ENCODE assay signal across 22 cellular contexts in genomic region chr9:93255994-93256877, GRCh38.
DNase-seq lines count a peak whose midpoint lies in the region; ATAC-seq and TF ChIP-seq lines count a peak whose summit lies in the region.
"Had no signal": no experiment of that assay in that cellular context is flagged by ENCODE, and none has a peak within 500 bp of the region (broad histone marks: within the 10 kb centered on the region; RNA-seq: fewer than 3 reads in every experiment).

No MANE protein-coding gene starts in this region.

- H3K27ac Mint-ChIP-seq in activated CD8-positive, alpha-beta memory T cell treated with anti-CD3 and anti-CD28 coated beads, Interleukin-2, amount 10 ng/mL, durations not matched to agents 7 days and 5 days = no peak overlapping the region
- no peak overlapping the region for H3K27ac Mint-ChIP-seq in stimulated activated naive CD8-positive, alpha-beta T cell treated with anti-CD3 and anti-CD28 coated beads, Interleukin-15, amount 100 ng/mL, for 72 hours
- H3K27ac Mint-ChIP-seq: activated naive CD8-positive, alpha-beta T cell treated with anti-CD3 and anti-CD28 coated beads, Interleukin-2, amount 10 ng/mL, durations not matched to agents 7 days and 5 days; T-helper 1 cell treated with Interleukin-12 subunit alpha and Interleukin-12 subunit beta and Interleukin-4 antibody, amounts not matched to agents 30 μg/mL and 1 μg/mL, for 36 hours had no signal

- no peak overlapping the region for H3K4me2 ChIP-seq in MM.1S (ENCODE audit: low read depth, low read length)
- H3K4me2 ChIP-seq: A549 had no signal

- H3K4me3 Mint-ChIP-seq in activated CD8-positive, alpha-beta memory T cell treated with anti-CD3 and anti-CD28 coated beads, Interleukin-2, amount 10 ng/mL, durations not matched to agents 7 days and 5 days = no peak overlapping the region
- H3K4me3 Mint-ChIP-seq in stimulated activated naive CD8-positive, alpha-beta T cell treated with anti-CD3 and anti-CD28 coated beads, Interleukin-15, amount 100 ng/mL, for 72 hours = no peak overlapping the region
- H3K4me3 Mint-ChIP-seq: activated naive CD8-positive, alpha-beta T cell treated with anti-CD3 and anti-CD28 coated beads, Interleukin-2, amount 10 ng/mL, durations not matched to agents 7 days and 5 days; T-helper 1 cell treated with Interleukin-12 subunit alpha and Interleukin-12 subunit beta and Interleukin-4 antibody, amounts not matched to agents 30 μg/mL and 1 μg/mL, for 36 hours had no signal

- 90 to 95% methylated on average over 12 to 16 of the region's 22 CpGs for WGBS in body of pancreas, 2 donors

- DNase-seq in activated CD8-positive, alpha-beta memory T cell treated with anti-CD3 and anti-CD28 coated beads for 24 hours = peak; percentile 35
- no peak for DNase-seq in activated CD8-positive, alpha-beta memory T cell treated with anti-CD3 and anti-CD28 coated beads, Interleukin-2, amount 10 ng/mL, durations not matched to agents 7 days and 5 days
- DNase-seq in body of pancreas (peak; percentile 1 to 8 (median 4)), lower lobe of right lung (peak; percentile 20), globus pallidus (ENCODE audit: low spot score) (no peak), MM.1S (no peak), KG1 (lab: John Stamatoyannopoulos, UW) (no peak)
- DNase-seq in stimulated activated naive CD8-positive, alpha-beta T cell treated with anti-CD3 and anti-CD28 coated beads, Interleukin-15, amount 100 ng/mL, for 72 hours = no peak
- DNase-seq: C1 segment of cervical spinal cord; central memory CD4-positive, alpha-beta T cell; effector CD8-positive, alpha-beta T cell; GDM1; MG63; NCI-H187 treated with DMSO at 0.1 percent for 48 hours; NCI-H510A treated with DMSO at 0.1 percent for 48 hours; SHP77; stimulated activated CD4-positive, alpha-beta T cell treated with anti-CD3 and anti-CD28 coated beads, Interleukin-2, amount 100 ng/mL, for 48 hours had no signal

- no peaks in the 10 kb centered on the region for H3K36me3 Mint-ChIP-seq in activated CD8-positive, alpha-beta memory T cell treated with anti-CD3 and anti-CD28 coated beads, Interleukin-2, amount 10 ng/mL, durations not matched to agents 7 days and 5 days
- H3K36me3 Mint-ChIP-seq: activated naive CD8-positive, alpha-beta T cell treated with anti-CD3 and anti-CD28 coated beads, Interleukin-2, amount 10 ng/mL, durations not matched to agents 7 days and 5 days had no signal

- H3K9ac ChIP-seq in MM.1S (ENCODE audit: low read length) = no peak overlapping the region

- no peak overlapping the region for H2AFZ ChIP-seq in MM.1S (ENCODE audit: low read length)

- H3K9me2 ChIP-seq in MM.1S (replicated peaks; ENCODE audit: insufficient read depth, low read length) = no peaks in the 10 kb centered on the region

- no peaks in the 10 kb centered on the region for H4K20me1 ChIP-seq in MM.1S (ENCODE audit: insufficient read depth, low read length)

- CTCF ChIA-PET in activated CD8-positive, alpha-beta memory T cell treated with anti-CD3 and anti-CD28 coated beads, Interleukin-2, amount 10 ng/mL, durations not matched to agents 7 days and 5 days (lab: Charles Lee) = no interaction called here

- intact Hi-C loops in body of pancreas (cut with DNase I) = no loop called here
- intact Hi-C loops in lower lobe of right lung (cut with DNase I) = no loop called here

- H3K27ac ChIP-seq in body of pancreas (no peak overlapping the region), lower lobe of right lung (no peak overlapping the region), MM.1S (ENCODE audit: low read length) (no peak overlapping the region)
- H3K27ac ChIP-seq: A549, neutrophil, testis had no signal

- H3F3A ChIP-seq in MM.1S (ENCODE audit: insufficient read depth, low read length) = no peaks in the 10 kb centered on the region

- H3K4me1 ChIP-seq in body of pancreas (peaks cover 3% of the 10 kb centered on the region), lower lobe of right lung (no peaks in the 10 kb centered on the region), MM.1S (ENCODE audit: low read length) (no peaks in the 10 kb centered on the region)
- H3K4me1 ChIP-seq: A549, testis had no signal

- H3K79me2 ChIP-seq in MM.1S (ENCODE audit: low read length) = no peaks in the 10 kb centered on the region

- no peaks in the 10 kb centered on the region for H3K9me3 Mint-ChIP-seq in activated CD8-positive, alpha-beta memory T cell treated with anti-CD3 and anti-CD28 coated beads, Interleukin-2, amount 10 ng/mL, durations not matched to agents 7 days and 5 days (ENCODE audit: low read depth)
- H3K9me3 Mint-ChIP-seq in stimulated activated naive CD8-positive, alpha-beta T cell treated with anti-CD3 and anti-CD28 coated beads, Interleukin-15, amount 100 ng/mL, for 72 hours = no peaks in the 10 kb centered on the region
- H3K9me3 Mint-ChIP-seq: activated naive CD8-positive, alpha-beta T cell treated with anti-CD3 and anti-CD28 coated beads, Interleukin-2, amount 10 ng/mL, durations not matched to agents 7 days and 5 days; T-helper 1 cell treated with Interleukin-12 subunit alpha and Interleukin-12 subunit beta and Interleukin-4 antibody, amounts not matched to agents 30 μg/mL and 1 μg/mL, for 36 hours had no signal

- H3K36me3 ChIP-seq in body of pancreas (replicated peaks in 1 of 2; ENCODE audit: insufficient read depth in 1 of 2, low read depth in 2 of 2) = no peaks in the 10 kb centered on the region
- H3K36me3 ChIP-seq in lower lobe of right lung = no peaks in the 10 kb centered on the region
- H3K36me3 ChIP-seq in MM.1S (replicated peaks; ENCODE audit: insufficient read depth, low read length) = no peaks in the 10 kb centered on the region
- H3K36me3 ChIP-seq: MG63, neutrophil had no signal

- H3K4me1 Mint-ChIP-seq in activated CD8-positive, alpha-beta memory T cell treated with anti-CD3 and anti-CD28 coated beads, Interleukin-2, amount 10 ng/mL, durations not matched to agents 7 days and 5 days = no peaks in the 10 kb centered on the region
- H3K4me1 Mint-ChIP-seq in stimulated activated naive CD8-positive, alpha-beta T cell treated with anti-CD3 and anti-CD28 coated beads, Interleukin-15, amount 100 ng/mL, for 72 hours = no peaks in the 10 kb centered on the region
- H3K4me1 Mint-ChIP-seq: activated naive CD8-positive, alpha-beta T cell treated with anti-CD3 and anti-CD28 coated beads, Interleukin-2, amount 10 ng/mL, durations not matched to agents 7 days and 5 days had no signal

- peaks cover 2% of the 10 kb centered on the region for H3K27me3 Mint-ChIP-seq in activated CD8-positive, alpha-beta memory T cell treated with anti-CD3 and anti-CD28 coated beads, Interleukin-2, amount 10 ng/mL, durations not matched to agents 7 days and 5 days
- no peaks in the 10 kb centered on the region for H3K27me3 Mint-ChIP-seq in stimulated activated naive CD8-positive, alpha-beta T cell treated with anti-CD3 and anti-CD28 coated beads, Interleukin-15, amount 100 ng/mL, for 72 hours
- H3K27me3 Mint-ChIP-seq: activated naive CD8-positive, alpha-beta T cell treated with anti-CD3 and anti-CD28 coated beads, Interleukin-2, amount 10 ng/mL, durations not matched to agents 7 days and 5 days had no signal

- no peak for TF ChIP-seq CTCF in body of pancreas (IDR thresholded peaks at IDR 0.05)
- no peak for TF ChIP-seq CTCF in lower lobe of right lung (IDR thresholded peaks at IDR 0.05)
- TF ChIP-seq CTCF in MM.1S (IDR thresholded peaks at IDR 0.05; ENCODE audit: low read length) = no peak

- H3K9me3 ChIP-seq in body of pancreas (no peaks in the 10 kb centered on the region), lower lobe of right lung (no peaks in the 10 kb centered on the region), MM.1S (replicated peaks; ENCODE audit: insufficient read depth, low read length) (no peaks in the 10 kb centered on the region)
- H3K9me3 ChIP-seq: A549, MG63, neutrophil, testis had no signal

- no peaks in the 10 kb centered on the region for H3K27me3 ChIP-seq in body of pancreas
- no peaks in the 10 kb centered on the region for H3K27me3 ChIP-seq in lower lobe of right lung (ENCODE audit: low read depth)
- H3K27me3 ChIP-seq in MM.1S (replicated peaks; ENCODE audit: insufficient read depth, low read length) = no peaks in the 10 kb centered on the region
- H3K27me3 ChIP-seq: MG63, testis had no signal

- no peak for ATAC-seq in activated CD8-positive, alpha-beta memory T cell treated with anti-CD3 and anti-CD28 coated beads, Interleukin-2, amount 10 ng/mL, durations not matched to agents 7 days and 5 days
- ATAC-seq in body of pancreas (no peak), lower lobe of right lung (no peak)
- ATAC-seq in stimulated activated naive CD8-positive, alpha-beta T cell treated with anti-CD3 and anti-CD28 coated beads, Interleukin-15, amount 100 ng/mL, for 72 hours = peak; percentile 19

- H3K4me3 ChIP-seq in body of pancreas (no peak overlapping the region), lower lobe of right lung (no peak overlapping the region), MM.1S (ENCODE audit: low read length) (no peak overlapping the region)
- H3K4me3 ChIP-seq: A549, MG63, testis had no signal

- no peak for TF ChIP-seq POLR2A in body of pancreas (IDR thresholded peaks at IDR 0.05)

Comparison
In these comparisons a context has a peak if more than half of its experiments do, and no peak if none do; other contexts are left out.
1. DNase-seq: peak in activated CD8-positive, alpha-beta memory T cell treated with anti-CD3 and anti-CD28 coated beads for 24 hours (single experiment), body of pancreas (4 of 4) and lower lobe of right lung (single experiment); none in activated CD8-positive, alpha-beta memory T cell treated with anti-CD3 and anti-CD28 coated beads, Interleukin-2, amount 10 ng/mL, durations not matched to agents 7 days and 5 days (single experiment), stimulated activated naive CD8-positive, alpha-beta T cell treated with anti-CD3 and anti-CD28 coated beads, Interleukin-15, amount 100 ng/mL, for 72 hours (0 of 2), globus pallidus (single experiment), MM.1S (single experiment) and KG1 (single experiment).